In genomic region chr17:17709815-17710321, GRCh38 we compare ENCODE assay signal across 14 cellular contexts. TPM values are rescaled to one million over a fixed set of nuclear protein-coding genes. Genes with fewer than 3 reads are reported as not detected.
DNase-seq lines count a peak whose midpoint lies in the region; ATAC-seq, FAIRE-seq and TF ChIP-seq lines count a peak whose summit lies in the region.
"Had no signal": no experiment of that assay in that cellular context is flagged by ENCODE, and none has a peak within 500 bp of the region (broad histone marks: within the 10 kb centered on the region; RNA-seq: fewer than 3 reads in every experiment).

No MANE protein-coding gene starts in this region.

- H3K23ac ChIP-seq in H1 (ENCODE audit: insufficient read length) (no peak overlapping the region), neuronal stem cell (ENCODE audit: low read depth, low read length, poor library complexity) (peak overlapping the region; percentile 68)

- CTCF ChIA-PET in H1 (lab: Charles Lee; ENCODE audit: partially characterized antibody): interaction anchor here (0.7 to 4.4 kb wide), 10 partner anchors 8 to 39 kb away, joined by 3 to 23 read pairs (median 4); no protein-coding TSS in a partner anchor

- H2BK15ac ChIP-seq in H1 (ENCODE audit: low read length) (peak overlapping the region; percentile 33; the same call in 1 of the 2 replicates), neuronal stem cell (ENCODE audit: low read length) (peak overlapping the region; percentile 38)

- no peak overlapping the region for H3K4me3 ChIP-seq in right atrium auricular region
- H3K4me3 ChIP-seq in H1 (ENCODE audit: extremely low read depth in 1 of 4, insufficient read depth in 2 of 4, low read depth in 3 of 4, low read length in 4 of 4): no peak overlapping the region
- peak overlapping the region in 1 of 2 donors; percentile 53 for H3K4me3 ChIP-seq in neuronal stem cell (ENCODE audit: low read length in 2 of 2)
- no peak overlapping the region for H3K4me3 ChIP-seq in GM23338

- no peak for TF ChIP-seq POLR2A in H1 (IDR thresholded peaks at IDR 0.05; ENCODE audit: control extremely low read depth in 1 of 2, low read depth in 2 of 2, low read length in 2 of 2)
- TF ChIP-seq POLR2A in GM12891 (IDR thresholded peaks at IDR 0.05; ENCODE audit: low read depth, low read length): no peak

- no peaks in the 10 kb centered on the region; the same call in 2 of the 3 replicates for H3K9me3 Mint-ChIP-seq in GM23338

- no peaks in the 10 kb centered on the region for H3F3A ChIP-seq in GM23338 (replicated peaks; ENCODE audit: low read depth)

- ATAC-seq in left ventricle myocardium superior (no peak), GM23338 (no peak), sciatic nerve (no peak), GM18519 (IDR thresholded peaks at IDR 0.05; ENCODE audit: low FRiP score, unreplicated experiment) (no peak)

- H2BK20ac ChIP-seq in H1 (ENCODE audit: low read length): peak overlapping the region; percentile 29; the same call in 1 of the 2 replicates

- no peak overlapping the region for H3K14ac ChIP-seq in H1 (ENCODE audit: insufficient read length)
- H3K14ac ChIP-seq in neuronal stem cell (ENCODE audit: low read length): no peak overlapping the region

- no peak overlapping the region for H3K56ac ChIP-seq in H1 (replicated peaks; ENCODE audit: insufficient read length, low read depth, low read length)

- H3K18ac ChIP-seq in H1 (ENCODE audit: extremely low read depth, low read length) (no peak overlapping the region; the same call in 1 of the 2 replicates), neuronal stem cell (ENCODE audit: low read length) (peak overlapping the region; percentile 90)

- H3K9me2 ChIP-seq in GM23338 (ENCODE audit: insufficient read depth): no peaks in the 10 kb centered on the region

- no peak for TF ChIP-seq RAD21 in H1 (IDR thresholded peaks at IDR 0.05 in 1 of 2, conservative IDR thresholded peaks at IDR 0.05 in 1 of 2; ENCODE audit: low read depth in 2 of 2, low read length in 2 of 2)

- POLR2A ChIA-PET in H1 (lab: Charles Lee; ENCODE audit: partially characterized antibody): interaction anchor here (1.2 kb wide), 1 partner anchor 18 kb away, joined by 4 read pairs; no protein-coding TSS in a partner anchor

- TF ChIP-seq CTCF in right atrium auricular region (IDR thresholded peaks at IDR 0.05) (no peak), H1 (IDR thresholded peaks at IDR 0.05; ENCODE audit: control extremely low read depth in 1 of 3, insufficient read depth in 1 of 3, low read depth in 1 of 3, low read length in 3 of 3) (no peak), GM23338 (conservative IDR thresholded peaks at IDR 0.05; ENCODE audit: low read depth in 2 of 2) (no peak)

- intact Hi-C loops in left ventricle myocardium superior (cut with micrococcal nuclease): no loop called here
- intact Hi-C loops in sciatic nerve (cut with DNase I): no loop called here

- no peak overlapping the region for H3K4me3 Mint-ChIP-seq in GM23338

- H3K9ac ChIP-seq in H1 (replicated peaks in 1 of 4; ENCODE audit: extremely low read depth in 1 of 4, low read depth in 3 of 4, low read length in 3 of 4) (no peak overlapping the region), neuronal stem cell (ENCODE audit: low read depth, low read length, poor library complexity) (peak overlapping the region; percentile 30)

- peaks cover 47% of the 10 kb centered on the region for H3K27me3 Mint-ChIP-seq in GM23338 (ENCODE audit: insufficient read depth, low read depth, poor library complexity)

- H3K9me3 ChIP-seq in right atrium auricular region: no peaks in the 10 kb centered on the region
- no peaks in the 10 kb centered on the region for H3K9me3 ChIP-seq in H1 (ENCODE audit: insufficient read depth in 2 of 2, low read depth in 1 of 2, low read length in 1 of 2)
- peaks cover 0 to under 1% of the 10 kb centered on the region in 2 donors for H3K9me3 ChIP-seq in neuronal stem cell (replicated peaks in 1 of 2; ENCODE audit: control insufficient read depth in 2 of 2, insufficient read depth in 1 of 2, low read depth in 1 of 2, low read length in 2 of 2)

- FAIRE-seq in H1 (lab: Jason Lieb, UNC): no peak
- no peak for FAIRE-seq in GM12891 (lab: Jason Lieb, UNC)
- FAIRE-seq: islet of Langerhans had no signal

- no peak overlapping the region for H3K27ac Mint-ChIP-seq in GM23338

- peak overlapping the region; percentile 40 to 65 for H3K27ac ChIP-seq in right atrium auricular region
- H3K27ac ChIP-seq in H1 (ENCODE audit: low read depth, low read length): no peak overlapping the region
- H3K27ac ChIP-seq in neuronal stem cell (replicated peaks; ENCODE audit: low read length): peak overlapping the region; percentile 21
- no peak overlapping the region for H3K27ac ChIP-seq in GM23338 (ENCODE audit: low read depth)
- H3K27ac ChIP-seq: WERI-Rb-1 had no signal

- H4K8ac ChIP-seq in H1 (ENCODE audit: extremely low read depth, insufficient read depth, low read length) (no peak overlapping the region), neuronal stem cell (ENCODE audit: low read depth, low read length) (no peak overlapping the region)

- H4K20me1 ChIP-seq in H1 (replicated peaks in 1 of 2; ENCODE audit: control insufficient read depth in 1 of 2, insufficient read depth in 2 of 2, low read length in 2 of 2) (peaks cover 4 to 6% of the 10 kb centered on the region in 2 experiments), GM23338 (replicated peaks; ENCODE audit: insufficient read depth) (no peaks in the 10 kb centered on the region; the same call in 1 of the 2 replicates)

- no peaks in the 10 kb centered on the region for H3K79me1 ChIP-seq in H1 (ENCODE audit: low read depth, low read length)
- H3K79me1 ChIP-seq in neuronal stem cell (ENCODE audit: low read depth, low read length): peaks cover 21% of the 10 kb centered on the region

- H2BK120ac ChIP-seq in H1 (replicated peaks; ENCODE audit: low read depth, low read length) (no peak overlapping the region), neuronal stem cell (ENCODE audit: low read depth, low read length) (no peak overlapping the region)

- H3K4ac ChIP-seq in H1 (replicated peaks; ENCODE audit: insufficient read length, low read depth, low read length) (no peak overlapping the region), neuronal stem cell (ENCODE audit: low read length) (no peak overlapping the region)

- peak overlapping the region; percentile 18; the same call in 1 of the 2 replicates for H2AK5ac ChIP-seq in H1 (ENCODE audit: low read depth, low read length)
- peak overlapping the region; percentile 97 for H2AK5ac ChIP-seq in neuronal stem cell (ENCODE audit: low read depth, low read length)

- DNase-seq in right atrium auricular region (ENCODE audit: low spot score): no peak
- no peak for DNase-seq in left ventricle myocardium superior
- DNase-seq in H1 (ENCODE audit: low read depth in 1 of 2, low spot score in 2 of 2): no peak
- no peak for DNase-seq in neuronal stem cell (ENCODE audit: low spot score)
- DNase-seq in GM23338 (ENCODE audit: low spot score): no peak
- DNase-seq in sciatic nerve (ENCODE audit: low spot score): no peak
- no peak for DNase-seq in GM12891 (ENCODE audit: insufficient read length, low spot score)
- DNase-seq: activated effector memory CD4-positive, alpha-beta T cell treated with Interleukin-2 at 50 U/mL for 16 hours; KBM-7; NCI-H1417; NCI-H345; WERI-Rb-1 had no signal

- H4K5ac ChIP-seq in H1 (ENCODE audit: insufficient read length, low read depth, low read length): no peak overlapping the region

- H3K27me3 ChIP-seq in right atrium auricular region (no peaks in the 10 kb centered on the region), H1 (replicated peaks in 1 of 4; ENCODE audit: control insufficient read depth in 3 of 4, extremely low read depth in 1 of 4, insufficient read depth in 3 of 4, low read length in 3 of 4) (peaks cover 3 to 58% (median 40%) of the 10 kb centered on the region in 4 experiments), neuronal stem cell (ENCODE audit: control insufficient read depth in 3 of 3, insufficient read depth in 3 of 3, low read depth in 1 of 3, low read length in 3 of 3) (no peaks in the 10 kb centered on the region), GM23338 (ENCODE audit: insufficient read depth) (peaks cover 100% of the 10 kb centered on the region)

- no peaks in the 10 kb centered on the region for H3K36me3 ChIP-seq in right atrium auricular region
- no peaks in the 10 kb centered on the region for H3K36me3 ChIP-seq in H1 (ENCODE audit: control insufficient read depth in 2 of 4, insufficient read depth in 4 of 4, low read length in 3 of 4)
- H3K36me3 ChIP-seq in neuronal stem cell (replicated peaks in 1 of 2; ENCODE audit: control insufficient read depth in 2 of 2, insufficient read depth in 2 of 2, low read length in 2 of 2): peaks cover 5 to 10% of the 10 kb centered on the region in 2 donors
- H3K36me3 ChIP-seq in GM23338 (ENCODE audit: insufficient read depth): no peaks in the 10 kb centered on the region

- H2AFZ ChIP-seq in H1 (ENCODE audit: low read length) (no peak overlapping the region), neuronal stem cell (ENCODE audit: low read length) (no peak overlapping the region), GM23338 (no peak overlapping the region)

- TF ChIP-seq EP300 in H1 (IDR thresholded peaks at IDR 0.05; ENCODE audit: borderline replicate concordance in 1 of 2, low read depth in 2 of 2, low read length in 2 of 2): no peak

- H3K4me2 ChIP-seq in H1 (ENCODE audit: insufficient read depth in 1 of 2, low read depth in 2 of 2, low read length in 2 of 2): no peak overlapping the region
- no peak overlapping the region for H3K4me2 ChIP-seq in neuronal stem cell (ENCODE audit: insufficient read depth, low read length, poor library complexity, severe bottlenecking)
- H3K4me2 ChIP-seq in GM23338: no peak overlapping the region

- no peaks in the 10 kb centered on the region for H3K79me2 ChIP-seq in H1 (ENCODE audit: control insufficient read depth in 1 of 2, insufficient read depth in 2 of 2, low read length in 2 of 2)
- H3K79me2 ChIP-seq in GM23338 (replicated peaks; ENCODE audit: insufficient read depth): no peaks in the 10 kb centered on the region

- no peaks in the 10 kb centered on the region for H3K23me2 ChIP-seq in H1 (ENCODE audit: low read depth, low read length)

- H3K4me1 Mint-ChIP-seq in GM23338: peaks cover 37% of the 10 kb centered on the region

- peak overlapping the region; percentile 27; the same call in 1 of the 2 replicates for H2BK5ac ChIP-seq in H1 (ENCODE audit: low read depth, low read length)
- H2BK5ac ChIP-seq in neuronal stem cell (ENCODE audit: low read length): peak overlapping the region; percentile 63

- H4K91ac ChIP-seq in H1 (replicated peaks; ENCODE audit: insufficient read length, low read length): peak overlapping the region; percentile 50
- no peak overlapping the region for H4K91ac ChIP-seq in neuronal stem cell (ENCODE audit: low read depth, low read length, poor library complexity)

- H3K4me1 ChIP-seq in right atrium auricular region (peaks cover 0 to 48% of the 10 kb centered on the region in 2 donors), H1 (replicated peaks in 1 of 4; ENCODE audit: control insufficient read depth in 3 of 4, insufficient read depth in 4 of 4, low read length in 3 of 4) (peaks cover 13 to 40% (median 22%) of the 10 kb centered on the region in 4 experiments), neuronal stem cell (ENCODE audit: control insufficient read depth in 2 of 2, insufficient read depth in 1 of 2, low read depth in 1 of 2, low read length in 2 of 2) (peaks cover 30 to 38% of the 10 kb centered on the region in 2 donors), GM23338 (ENCODE audit: insufficient read depth) (peaks cover 18% of the 10 kb centered on the region; the same call in 1 of the 2 replicates)

- no peaks in the 10 kb centered on the region for H3K36me3 Mint-ChIP-seq in GM23338 (ENCODE audit: low read depth)

- 87% methylated on average over 15 of the region's 15 CpGs; no CpG with 5 or more reads in 1 of the 2 experiments for WGBS in H1 (ENCODE audit: extremely low coverage in 1 of 2, insufficient coverage in 1 of 2, insufficient read length in 1 of 2, insufficient replicate concordance in 2 of 2, low coverage in 1 of 2, low lambda C conversion rate in 2 of 2, missing lambda C conversion rate in 1 of 2), 2 experiments
- no CpG with 5 or more reads among the region's 15 CpGs for WGBS in neuronal stem cell (ENCODE audit: extremely low coverage in 2 of 2, insufficient read length in 2 of 2, insufficient replicate concordance in 1 of 2), 2 donors

- peak overlapping the region; percentile 90 for H2BK12ac ChIP-seq in H1 (ENCODE audit: low read depth, low read length)
- H2BK12ac ChIP-seq in neuronal stem cell (ENCODE audit: low read length): no peak overlapping the region

RNA-seq across cellular contexts. Expression of gene RAI1, which starts 28.6 kb away (rescaled TPM):
- total RNA-seq in right atrium auricular region (10 to 100 TPM; 23.8 to 24.9 TPM), left ventricle myocardium superior (30.1 TPM), sciatic nerve (62.0 TPM)
- total RNA-seq in H1 (2021; fragmentation: NEBNext Ultra II Directional; extraction: Animal tissue kit (Norgen Biotek cat#: 25700)): 0.80 and 1.2 TPM in 2 replicates
- polyA plus RNA-seq in H1 (2011; rRNA removed) (0.39 and 0.57 TPM in 2 replicates), GM23338 (2016; fragmentation: Nextera tagmentation; extraction: Ambion mirVana) (0.75 and 0.89 TPM in 2 replicates)
- 0.45 TPM for polyA plus RNA-seq in H1 (2011; cell fraction: cytosol; rRNA removed)
- polyA plus RNA-seq in H1 (2011; cell fraction: nucleus; rRNA removed): 1.5 TPM
- polyA plus RNA-seq in H1 (2012, experiment 1 of 2): 0.89 to 1.6 TPM (median 1.1 TPM) in 4 replicates
- polyA plus RNA-seq in H1 (2012, experiment 2 of 2): 0.58 TPM
- polyA plus RNA-seq in H1 (2013, experiment 1 of 2): 0.71 TPM
- 0.57 TPM for polyA plus RNA-seq in H1 (2013, experiment 2 of 2)
- polyA minus RNA-seq in H1 (2011; rRNA and poly(A)+ RNA removed): 0.13 and 0.22 TPM in 2 replicates
- polyA minus RNA-seq in H1 (2011; cell fraction: cytosol; rRNA and poly(A)+ RNA removed): 0.73 TPM
- polyA minus RNA-seq in H1 (2011; cell fraction: nucleus; rRNA and poly(A)+ RNA removed): 1.4 TPM
- 15.1 TPM for polyA plus RNA-seq in neuronal stem cell (2013, experiment 1 of 2)
- 16.0 TPM for polyA plus RNA-seq in neuronal stem cell (2013, experiment 2 of 2)
- 0.87 and 2.1 TPM in 2 replicates for total RNA-seq in GM23338 (2014; rRNA removed; shearing (Covaris generic))
- 7.1 TPM for polyA plus RNA-seq in GM12891 (2012; ENCODE audit: low read depth, missing spikeins)

Comparison
In these comparisons a context has a peak if more than half of its experiments do, and no peak if none do; other contexts are left out.
1. H3K27ac ChIP-seq: peak in right atrium auricular region (2 of 2) and neuronal stem cell (single experiment); none in H1 (single experiment) and GM23338 (single experiment).